19 cellular contexts compared by ENCODE assay signal in the genomic region with DNA sequence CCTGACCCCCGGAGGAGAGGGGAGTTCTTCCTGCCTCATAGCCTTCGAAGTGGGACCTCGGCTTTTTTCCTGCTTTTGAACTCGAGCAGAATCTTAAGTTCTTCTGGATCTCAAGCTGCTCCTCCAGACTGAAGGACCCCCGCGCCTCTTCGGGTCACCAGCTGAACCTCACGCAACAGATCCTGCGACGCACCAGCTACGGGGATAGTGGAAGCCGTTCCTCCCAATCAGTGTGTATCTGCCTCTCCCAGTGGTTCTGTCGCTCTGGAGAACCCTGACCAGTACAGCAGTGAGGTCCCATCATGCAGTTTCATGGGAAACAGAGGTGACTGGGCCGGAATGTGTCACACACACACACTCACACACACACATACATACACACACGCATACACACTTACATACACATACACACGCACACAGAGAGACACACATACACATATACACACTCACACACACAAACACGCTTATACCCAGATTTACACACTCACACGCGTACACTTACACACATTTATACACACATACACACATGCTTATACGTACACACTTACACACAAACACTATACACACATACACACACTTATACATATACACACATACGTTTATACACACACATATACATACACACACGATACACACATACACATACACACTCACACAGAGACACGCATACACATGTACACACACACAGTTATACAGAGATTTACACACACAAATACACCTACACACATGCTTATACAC.
DNase-seq lines count a peak whose midpoint lies in the region; ATAC-seq, FAIRE-seq and TF ChIP-seq lines count a peak whose summit lies in the region.
"Had no signal": no experiment of that assay in that cellular context is flagged by ENCODE, and none has a peak within 500 bp of the region (broad histone marks: within the 10 kb centered on the region; RNA-seq: fewer than 3 reads in every experiment).

No MANE protein-coding gene starts in this region.

- H3K9me3 ChIP-seq in BLaER1 = peaks cover 14% of the 10 kb centered on the region; the same call in 1 of the 2 replicates
- no peaks in the 10 kb centered on the region for H3K9me3 ChIP-seq in HepG2 (ENCODE audit: low read length)
- H3K9me3 ChIP-seq in ovary = no peaks in the 10 kb centered on the region
- H3K9me3 ChIP-seq: SJSA1 had no signal

- TF ChIP-seq CTCF in VCaP (conservative IDR thresholded peaks at IDR 0.05) (no peak), HepG2 (CRISPR knock-in tag; IDR thresholded peaks at IDR 0.05) (no peak), ovary (IDR thresholded peaks at IDR 0.05) (no peak), brain microvascular endothelial cell (IDR thresholded peaks at IDR 0.05; ENCODE audit: low read depth, low read length, missing control alignments) (no peak)

- H4K20me1 ChIP-seq in BLaER1 (no peaks in the 10 kb centered on the region), HepG2 (ENCODE audit: insufficient read depth, low read length) (no peaks in the 10 kb centered on the region)

- no peak overlapping the region for H2AFZ ChIP-seq in HepG2 (ENCODE audit: low read length)
- H2AFZ ChIP-seq: PC-9 had no signal

- TF ChIP-seq RAD21 in HepG2 (CRISPR knock-in tag; IDR thresholded peaks at IDR 0.05) = no peak

- H3K79me2 ChIP-seq in HepG2 (ENCODE audit: insufficient read depth, low read length) = no peaks in the 10 kb centered on the region

- H3K4me2 ChIP-seq in BLaER1 (peak overlapping the region; percentile 79), HepG2 (ENCODE audit: low read depth, low read length) (no peak overlapping the region)
- H3K4me2 ChIP-seq: PC-9 had no signal

- TF ChIP-seq EP300 in HepG2 (IDR thresholded peaks at IDR 0.05; ENCODE audit: low read depth in 2 of 2, low read length in 2 of 2) (no peak), HepG2 (CRISPR knock-in tag; IDR thresholded peaks at IDR 0.05; ENCODE audit: borderline replicate concordance) (no peak), ovary (IDR thresholded peaks at IDR 0.05) (no peak)

- no peak for ATAC-seq in HepG2
- ATAC-seq in activated naive CD4-positive, alpha-beta T cell treated with anti-CD3 and anti-CD28 coated beads, Interleukin-2, amount 50 U/mL, for 72 hours = no peak

- H3K4me1 ChIP-seq in BLaER1 (peaks cover 50% of the 10 kb centered on the region), HepG2 (ENCODE audit: insufficient read depth, low read length) (peaks cover 84% of the 10 kb centered on the region), ovary (ENCODE audit: insufficient read depth) (no peaks in the 10 kb centered on the region)

- no peaks in the 10 kb centered on the region for H3K27me3 ChIP-seq in BLaER1
- H3K27me3 ChIP-seq in HepG2 (ENCODE audit: control insufficient read depth in 1 of 2, insufficient read depth in 2 of 2, low read length in 2 of 2) = no peaks in the 10 kb centered on the region
- no peaks in the 10 kb centered on the region for H3K27me3 ChIP-seq in ovary
- no peaks in the 10 kb centered on the region for H3K27me3 ChIP-seq in brain microvascular endothelial cell (replicated peaks)
- H3K27me3 ChIP-seq: SJSA1 had no signal

- 92% methylated on average over 23 of the region's 23 CpGs for WGBS in HepG2 (ENCODE audit: low lambda C conversion rate)
- 82 to 90% (median 89%) methylated on average over 22 to 23 of the region's 23 CpGs for WGBS in ovary, 3 donors

- no peak overlapping the region for H3K9ac ChIP-seq in BLaER1
- no peak overlapping the region for H3K9ac ChIP-seq in HepG2 (ENCODE audit: insufficient read depth, low read depth, low read length)

- in situ Hi-C loops in HepG2 (cut with HindIII; ENCODE audit: extremely low pct_ligation_motif_present, low pct_unique_long_range_greater_than_20kb) (no loop called here), brain microvascular endothelial cell (cut with HindIII; ENCODE audit: low pct_ligation_motif_present, low sequenced_read_pairs) (no loop called here)

- BruUV-seq in HepG2 (replicated peaks; lab: Mats Ljungman, UMichigan) = no TSS peak

- POLR2A ChIA-PET in HepG2 (lab: Yijun Ruan, JAX) = no interaction called here

- H3K4me3 ChIP-seq in BLaER1 (no peak overlapping the region), HepG2 (replicated peaks in 1 of 3; ENCODE audit: insufficient read depth in 1 of 3, low read depth in 2 of 3, low read length in 3 of 3) (no peak overlapping the region), ovary (peak overlapping the region; percentile 0), brain microvascular endothelial cell (ENCODE audit: low read depth, low read length) (no peak overlapping the region)
- H3K4me3 ChIP-seq: PC-9, SJSA1 had no signal

- CTCF ChIA-PET in HepG2 (lab: Yijun Ruan, JAX; ENCODE audit: low intra/inter-chr PET ratio, low total read pairs) = no interaction called here

- TF ChIP-seq POLR2A in HepG2 (IDR thresholded peaks at IDR 0.05; ENCODE audit: insufficient read depth in 1 of 2, low read depth in 2 of 2, low read length in 2 of 2) (no peak), ovary (IDR thresholded peaks at IDR 0.05) (no peak)

- FAIRE-seq in HepG2 (lab: Jason Lieb, UNC) = no peak

- no peak overlapping the region for H3K27ac Mint-ChIP-seq in activated naive CD4-positive, alpha-beta T cell treated with anti-CD3 and anti-CD28 coated beads, Interleukin-2, amount 50 U/mL, for 72 hours
- H3K27ac Mint-ChIP-seq: CD4-positive, CD25-positive, alpha-beta regulatory T cell had no signal

- H3K36me3 Mint-ChIP-seq in activated naive CD4-positive, alpha-beta T cell treated with anti-CD3 and anti-CD28 coated beads, Interleukin-2, amount 50 U/mL, for 72 hours = no peaks in the 10 kb centered on the region
- H3K36me3 Mint-ChIP-seq: CD4-positive, CD25-positive, alpha-beta regulatory T cell had no signal

- H3K36me3 ChIP-seq in BLaER1 = no peaks in the 10 kb centered on the region
- no peaks in the 10 kb centered on the region for H3K36me3 ChIP-seq in HepG2 (replicated peaks in 1 of 2; ENCODE audit: control insufficient read depth in 1 of 2, insufficient read depth in 2 of 2, low read length in 2 of 2)
- H3K36me3 ChIP-seq in ovary = no peaks in the 10 kb centered on the region
- H3K36me3 ChIP-seq in brain microvascular endothelial cell (replicated peaks) = no peaks in the 10 kb centered on the region
- H3K36me3 ChIP-seq: SJSA1 had no signal

- intact Hi-C loops in HepG2 (cut with micrococcal nuclease; ENCODE audit: unreplicated experiment) = no loop called here
- intact Hi-C loops in ovary (cut with DNase I) = loop anchor here in 1 of 4 donors (5.0 kb wide), 1 partner anchor 57 kb away; no protein-coding TSS in a partner anchor

- peaks cover 0 to 4% of the 10 kb centered on the region in 2 donors for H3K9me3 Mint-ChIP-seq in activated naive CD4-positive, alpha-beta T cell treated with anti-CD3 and anti-CD28 coated beads, Interleukin-2, amount 50 U/mL, for 72 hours

- DNase-seq in HepG2 (ENCODE audit: low spot score) (no peak), ovary (no peak), brain microvascular endothelial cell (no peak), OCI-M2 (lab: John Stamatoyannopoulos, UW; ENCODE audit: unreplicated experiment) (no peak), putamen (ENCODE audit: low spot score) (no peak)
- no peak for DNase-seq in activated naive CD4-positive, alpha-beta T cell treated with anti-CD3 and anti-CD28 coated beads, Interleukin-2, amount 50 U/mL, for 72 hours (ENCODE audit: low spot score in 2 of 2)
- DNase-seq: 8988T; CD4-positive, CD25-positive, alpha-beta regulatory T cell; COR-L47; DND-41; HCEC 1CT; NCI-H1417 treated with DMSO at 0.1 percent for 48 hours; NCI-H187 treated with DMSO at 0.1 percent for 48 hours; NCI-H2227 treated with DMSO at 0.1 percent for 48 hours; PC-9 had no signal

- H3K27ac ChIP-seq in BLaER1 (no peak overlapping the region), VCaP (peak overlapping the region; percentile 75), HepG2 (ENCODE audit: extremely low read length, insufficient read depth, low read length) (no peak overlapping the region), ovary (no peak overlapping the region), brain microvascular endothelial cell (no peak overlapping the region)
- H3K27ac ChIP-seq: PC-9, RWPE1, SJSA1 had no signal
